4 cellular contexts compared by ENCODE assay signal in genomic region chr2:36941867-36942266, GRCh38.
"Had no signal": no experiment of that assay in that cellular context is flagged by ENCODE, and none has a peak within 500 bp of the region (broad histone marks: within the 10 kb centered on the region; RNA-seq: fewer than 3 reads in every experiment).

No MANE protein-coding gene starts in this region.

- ATAC-seq: GM23338 had no signal

- H3K4me3 Mint-ChIP-seq: GM23338, H9 had no signal

- H2AFZ ChIP-seq: GM23338 had no signal

- H3K27ac Mint-ChIP-seq: GM23338, H9 had no signal

- H3K9me3 Mint-ChIP-seq: GM23338, H9 had no signal

- H3K4me2 ChIP-seq: GM23338 had no signal

- H3K4me3 ChIP-seq: GM23338 had no signal

- DNase-seq: H9, HCEC 1CT, IMR-90 had no signal

- H3K4me1 Mint-ChIP-seq: GM23338, H9 had no signal
